9 cellular contexts compared by ENCODE assay signal in genomic region chr15:80242132-80242769, GRCh38. TPM values are rescaled to one million over a fixed set of nuclear protein-coding genes. Genes with fewer than 3 reads are reported as not detected.
DNase-seq lines count a peak whose midpoint lies in the region; ATAC-seq, FAIRE-seq and TF ChIP-seq lines count a peak whose summit lies in the region.
"Had no signal": no experiment of that assay in that cellular context is flagged by ENCODE, and none has a peak within 500 bp of the region (broad histone marks: within the 10 kb centered on the region; RNA-seq: fewer than 3 reads in every experiment).

No MANE protein-coding gene starts in this region.

- WGBS in prostate gland = 45% methylated on average over 11 of the region's 11 CpGs

- TF ChIP-seq POLR2A in prostate gland (IDR thresholded peaks at IDR 0.05) = no peak

- CTCF ChIA-PET in activated naive CD4-positive, alpha-beta T cell treated with anti-CD3 and anti-CD28 coated beads for 36 hours (lab: Charles Lee) = interaction anchor here (0.6 to 1.2 kb wide), 2 partner anchors 24 to 104 kb away, joined by 3 to 4 read pairs; no protein-coding TSS in a partner anchor

- no peak overlapping the region for H3K27ac Mint-ChIP-seq in activated naive CD4-positive, alpha-beta T cell treated with anti-CD3 and anti-CD28 coated beads for 36 hours

- ATAC-seq in mucosa of descending colon = peak; percentile 36
- ATAC-seq: activated naive CD4-positive, alpha-beta T cell treated with anti-CD3 and anti-CD28 coated beads, Interleukin-2, amount 50 U/mL, for 72 hours had no signal

- H3K27me3 ChIP-seq in bronchial epithelial cell (ENCODE audit: control insufficient read depth, insufficient read depth, low read length) (peaks cover 2% of the 10 kb centered on the region), prostate gland (replicated peaks; ENCODE audit: insufficient read depth) (no peaks in the 10 kb centered on the region)

- peak; percentile 33 for DNase-seq in activated naive CD4-positive, alpha-beta T cell treated with anti-CD3 and anti-CD28 coated beads for 36 hours
- no peak for DNase-seq in activated naive CD4-positive, alpha-beta T cell treated with anti-CD3 and anti-CD28 coated beads, Interleukin-2, amount 50 U/mL, for 16 hours
- DNase-seq in NCI-H226 (peak; percentile 43), bronchial epithelial cell (ENCODE audit: low read depth) (peak; percentile 24), mucosa of descending colon (peak in 1 of 3 donors; percentile 33), NCI-H2107 treated with DMSO at 0.1 percent for 48 hours (lab: John Stamatoyannopoulos, UW; ENCODE audit: unreplicated experiment) (no peak), prostate gland (ENCODE audit: low spot score) (no peak), NCI-H1048 (lab: John Stamatoyannopoulos, UW) (no peak)

- H3K9me3 ChIP-seq in mucosa of descending colon (no peaks in the 10 kb centered on the region), prostate gland (no peaks in the 10 kb centered on the region)

- H3K4me1 Mint-ChIP-seq in activated naive CD4-positive, alpha-beta T cell treated with anti-CD3 and anti-CD28 coated beads for 36 hours (ENCODE audit: low read depth) = no peaks in the 10 kb centered on the region

- intact Hi-C loops in activated naive CD4-positive, alpha-beta T cell treated with anti-CD3 and anti-CD28 coated beads for 36 hours (cut with micrococcal nuclease) = no loop called here
- intact Hi-C loops in mucosa of descending colon (cut with DNase I, micrococcal nuclease) (no loop called here), prostate gland (cut with DNase I) (no loop called here)

- H3K27me3 Mint-ChIP-seq in activated naive CD4-positive, alpha-beta T cell treated with anti-CD3 and anti-CD28 coated beads for 36 hours (ENCODE audit: low read depth) = peaks cover 23% of the 10 kb centered on the region

- H3K4me1 ChIP-seq in mucosa of descending colon (ENCODE audit: low read depth) = no peaks in the 10 kb centered on the region
- no peaks in the 10 kb centered on the region for H3K4me1 ChIP-seq in prostate gland (replicated peaks)

- TF ChIP-seq CTCF in bronchial epithelial cell (IDR thresholded peaks at IDR 0.05; ENCODE audit: insufficient read depth, low read length, severe bottlenecking) (peak; percentile 76), mucosa of descending colon (IDR thresholded peaks at IDR 0.05) (no peak), prostate gland (IDR thresholded peaks at IDR 0.05) (peak in 2 of 4 experiments; percentile 17 to 20)

- no peaks in the 10 kb centered on the region for H3K36me3 Mint-ChIP-seq in activated naive CD4-positive, alpha-beta T cell treated with anti-CD3 and anti-CD28 coated beads for 36 hours (ENCODE audit: low read depth)
- H3K36me3 Mint-ChIP-seq: activated naive CD4-positive, alpha-beta T cell treated with anti-CD3 and anti-CD28 coated beads, Interleukin-2, amount 50 U/mL, for 72 hours had no signal

- H3K4me3 ChIP-seq in bronchial epithelial cell (ENCODE audit: low read depth, low read length) (no peak overlapping the region), mucosa of descending colon (no peak overlapping the region), prostate gland (no peak overlapping the region)

- no peaks in the 10 kb centered on the region for H3K9me3 Mint-ChIP-seq in activated naive CD4-positive, alpha-beta T cell treated with anti-CD3 and anti-CD28 coated beads for 36 hours
- H3K9me3 Mint-ChIP-seq: activated naive CD4-positive, alpha-beta T cell treated with anti-CD3 and anti-CD28 coated beads, Interleukin-2, amount 50 U/mL, for 72 hours had no signal

- H3K36me3 ChIP-seq in bronchial epithelial cell (ENCODE audit: control insufficient read depth, insufficient read depth, low read length) = no peaks in the 10 kb centered on the region
- no peaks in the 10 kb centered on the region for H3K36me3 ChIP-seq in mucosa of descending colon (ENCODE audit: low read depth)
- H3K36me3 ChIP-seq in prostate gland = no peaks in the 10 kb centered on the region

- FAIRE-seq in bronchial epithelial cell (lab: Jason Lieb, UNC) = no peak

- no peak overlapping the region for H3K27ac ChIP-seq in prostate gland

- no peak overlapping the region for H3K4me3 Mint-ChIP-seq in activated naive CD4-positive, alpha-beta T cell treated with anti-CD3 and anti-CD28 coated beads for 36 hours

RNA-seq across cellular contexts. Expression of gene CTXND1, which starts 9.8 kb away (rescaled TPM):
- total RNA-seq in activated naive CD4-positive, alpha-beta T cell treated with anti-CD3 and anti-CD28 coated beads for 36 hours = not detected
- total RNA-seq in bronchial epithelial cell (not detected in 2 replicates), mucosa of descending colon (under 1 TPM; 0.09 to 0.70 (median 0.19) TPM), prostate gland (under 1 TPM in 1 of 2 donors, not detected in 1; 0.96 TPM)
- total RNA-seq: activated naive CD4-positive, alpha-beta T cell treated with anti-CD3 and anti-CD28 coated beads, Interleukin-2, amount 50 U/mL, for 72 hours had no signal

Comparison
In these comparisons a context has a peak if more than half of its experiments do, and no peak if none do; other contexts are left out.
1. DNase-seq: peak in activated naive CD4-positive, alpha-beta T cell treated with anti-CD3 and anti-CD28 coated beads for 36 hours (single experiment), NCI-H226 (single experiment) and bronchial epithelial cell (single experiment); none in activated naive CD4-positive, alpha-beta T cell treated with anti-CD3 and anti-CD28 coated beads, Interleukin-2, amount 50 U/mL, for 16 hours (single experiment), NCI-H2107 treated with DMSO at 0.1 percent for 48 hours (single experiment), prostate gland (single experiment) and NCI-H1048 (single experiment).